1 cellular context compared by ENCODE assay signal in genomic region chr1:52567943-52568342, GRCh38.
TF ChIP-seq lines count a peak whose summit lies in the region.

No MANE protein-coding gene starts in this region.

TF ChIP-seq in A549, 52 proteins besides CTCF, POLR2A, EP300 and RAD21 (continued from another document):
- TF ChIP-seq E2F6 (IDR thresholded peaks at IDR 0.05; ENCODE audit: borderline replicate concordance, low read depth) (no peak), CBX2 (IDR thresholded peaks at IDR 0.05; ENCODE audit: borderline replicate concordance, low read depth) (no peak), ZSCAN20 (CRISPR knock-in tag; IDR thresholded peaks at IDR 0.05) (no peak), RARB (CRISPR knock-in tag; IDR thresholded peaks at IDR 0.05) (no peak), FOXS1 (CRISPR knock-in tag; IDR thresholded peaks at IDR 0.05) (no peak), ESRRA (IDR thresholded peaks at IDR 0.05; ENCODE audit: borderline replicate concordance, low read length) (no peak), KDM1A (IDR thresholded peaks at IDR 0.05; ENCODE audit: low read depth) (no peak), SREBF2 (IDR thresholded peaks at IDR 0.05) (no peak), RNF2 (IDR thresholded peaks at IDR 0.05; ENCODE audit: borderline replicate concordance, low read depth) (no peak), ZFP36 (IDR thresholded peaks at IDR 0.05; ENCODE audit: borderline replicate concordance, partially characterized antibody) (no peak), FOSB (CRISPR knock-in tag; IDR thresholded peaks at IDR 0.05) (no peak), MAX (IDR thresholded peaks at IDR 0.05) (no peak), MAFK (IDR thresholded peaks at IDR 0.05; ENCODE audit: partially characterized antibody) (no peak), JUNB (IDR thresholded peaks at IDR 0.05) (no peak), CBX8 (IDR thresholded peaks at IDR 0.05) (no peak), REST (IDR thresholded peaks at IDR 0.05) (no peak)
TF ChIP-seq in A549: peak in this region for 0.
